In genomic region chr2:128090909-128091690, GRCh38 we compare ENCODE assay signal across 8 cellular contexts. TPM values are rescaled to one million over a fixed set of nuclear protein-coding genes. Genes with fewer than 3 reads are reported as not detected.
A peak's percentile ranks its signal among the peaks of the same experiment; 100 is the strongest.
DNase-seq lines count a peak whose midpoint lies in the region; ATAC-seq, FAIRE-seq and TF ChIP-seq lines count a peak whose summit lies in the region.

A gene with protein sequence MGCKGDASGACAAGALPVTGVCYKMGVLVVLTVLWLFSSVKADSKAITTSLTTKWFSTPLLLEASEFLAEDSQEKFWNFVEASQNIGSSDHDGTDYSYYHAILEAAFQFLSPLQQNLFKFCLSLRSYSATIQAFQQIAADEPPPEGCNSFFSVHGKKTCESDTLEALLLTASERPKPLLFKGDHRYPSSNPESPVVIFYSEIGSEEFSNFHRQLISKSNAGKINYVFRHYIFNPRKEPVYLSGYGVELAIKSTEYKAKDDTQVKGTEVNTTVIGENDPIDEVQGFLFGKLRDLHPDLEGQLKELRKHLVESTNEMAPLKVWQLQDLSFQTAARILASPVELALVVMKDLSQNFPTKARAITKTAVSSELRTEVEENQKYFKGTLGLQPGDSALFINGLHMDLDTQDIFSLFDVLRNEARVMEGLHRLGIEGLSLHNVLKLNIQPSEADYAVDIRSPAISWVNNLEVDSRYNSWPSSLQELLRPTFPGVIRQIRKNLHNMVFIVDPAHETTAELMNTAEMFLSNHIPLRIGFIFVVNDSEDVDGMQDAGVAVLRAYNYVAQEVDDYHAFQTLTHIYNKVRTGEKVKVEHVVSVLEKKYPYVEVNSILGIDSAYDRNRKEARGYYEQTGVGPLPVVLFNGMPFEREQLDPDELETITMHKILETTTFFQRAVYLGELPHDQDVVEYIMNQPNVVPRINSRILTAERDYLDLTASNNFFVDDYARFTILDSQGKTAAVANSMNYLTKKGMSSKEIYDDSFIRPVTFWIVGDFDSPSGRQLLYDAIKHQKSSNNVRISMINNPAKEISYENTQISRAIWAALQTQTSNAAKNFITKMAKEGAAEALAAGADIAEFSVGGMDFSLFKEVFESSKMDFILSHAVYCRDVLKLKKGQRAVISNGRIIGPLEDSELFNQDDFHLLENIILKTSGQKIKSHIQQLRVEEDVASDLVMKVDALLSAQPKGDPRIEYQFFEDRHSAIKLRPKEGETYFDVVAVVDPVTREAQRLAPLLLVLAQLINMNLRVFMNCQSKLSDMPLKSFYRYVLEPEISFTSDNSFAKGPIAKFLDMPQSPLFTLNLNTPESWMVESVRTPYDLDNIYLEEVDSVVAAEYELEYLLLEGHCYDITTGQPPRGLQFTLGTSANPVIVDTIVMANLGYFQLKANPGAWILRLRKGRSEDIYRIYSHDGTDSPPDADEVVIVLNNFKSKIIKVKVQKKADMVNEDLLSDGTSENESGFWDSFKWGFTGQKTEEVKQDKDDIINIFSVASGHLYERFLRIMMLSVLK (N-terminal part only) (plus strand): TSS chr2:128091200. CDS start chr2:128091358, 158 bp downstream.

- peak; percentile 97 for DNase-seq in EL
- peak; percentile 88 for DNase-seq in H54 (ENCODE audit: insufficient read length, low spot score)
- peak; percentile 88 for DNase-seq in activated T-helper 9 cell treated with anti-CD3 and anti-CD28 coated beads, Interleukin-2, amount 50 U/mL, for 16 hours (ENCODE audit: low read depth)
- peak; percentile 99 for DNase-seq in fibroblast of pulmonary artery (ENCODE audit: low read depth)
- DNase-seq in natural killer cell treated with Interleukin-12 subunit alpha and Interleukin-12 subunit beta and Interleukin-15 and Interleukin-18, amount 100 ng/mL, for 72 hours (ENCODE audit: low spot score): peak; percentile 97
- DNase-seq in stimulated activated naive CD8-positive, alpha-beta T cell treated with anti-CD3 and anti-CD28 coated beads, Interleukin-15, Interleukin-2, amounts not matched to agents 100 U/mL and 50 U/mL, for 24 hours: peak; percentile 93

- no peaks in the 10 kb centered on the region for H3K9me2 ChIP-seq in Loucy (replicated peaks; ENCODE audit: low read depth, low read length)

- H3K36me3 ChIP-seq in Loucy (ENCODE audit: insufficient read depth, low read length): no peaks in the 10 kb centered on the region

- H3K4me3 ChIP-seq in Loucy (ENCODE audit: low read length, poor library complexity, severe bottlenecking) (peak within 1 kb of the TSS; percentile 82), fibroblast of pulmonary artery (replicated peaks; ENCODE audit: low read depth, low read length) (peak within 1 kb of the TSS; percentile 86)

- H4K20me1 ChIP-seq in Loucy (ENCODE audit: insufficient read depth, low read length, poor library complexity, severe bottlenecking): peaks cover 23% of the 10 kb centered on the region

- peaks cover 33% of the 10 kb centered on the region for H3K4me1 ChIP-seq in Loucy (ENCODE audit: insufficient read depth, low read length, poor library complexity, severe bottlenecking)

- no peaks in the 10 kb centered on the region for H3K27me3 Mint-ChIP-seq in natural killer cell treated with Interleukin-12 subunit alpha and Interleukin-12 subunit beta and Interleukin-15 and Interleukin-18, amount 100 ng/mL, for 72 hours

- H3K9me3 ChIP-seq in Loucy (ENCODE audit: insufficient read depth, low read depth, low read length): no peaks in the 10 kb centered on the region

- TF ChIP-seq POLR2A in H54 (IDR thresholded peaks at IDR 0.05; ENCODE audit: low read depth, low read length) (peak; percentile 78), Raji (IDR thresholded peaks at IDR 0.05; ENCODE audit: insufficient read depth, low read depth, low read length) (peak; percentile 95)

- H3F3A ChIP-seq in Loucy (ENCODE audit: low read depth): no peaks in the 10 kb centered on the region

- FAIRE-seq in H54 (lab: Jason Lieb, UNC): peak; percentile 84

- H2AFZ ChIP-seq in Loucy (ENCODE audit: low read length): peak within 1 kb of the TSS; percentile 90

- no peaks in the 10 kb centered on the region for H3K27me3 ChIP-seq in Loucy (ENCODE audit: insufficient read depth, low read length, poor library complexity, severe bottlenecking)

- peak within 1 kb of the TSS; percentile 95 for H3K4me3 Mint-ChIP-seq in natural killer cell treated with Interleukin-12 subunit alpha and Interleukin-12 subunit beta and Interleukin-15 and Interleukin-18, amount 100 ng/mL, for 72 hours

- H3K9me3 Mint-ChIP-seq in natural killer cell treated with Interleukin-12 subunit alpha and Interleukin-12 subunit beta and Interleukin-15 and Interleukin-18, amount 100 ng/mL, for 72 hours: no peaks in the 10 kb centered on the region

- TF ChIP-seq CTCF in Loucy (conservative IDR thresholded peaks at IDR 0.05; ENCODE audit: low read length) (no peak), fibroblast of pulmonary artery (IDR thresholded peaks at IDR 0.05; ENCODE audit: low read length, missing control alignments) (no peak)

- peaks cover 10% of the 10 kb centered on the region for H3K36me3 Mint-ChIP-seq in natural killer cell treated with Interleukin-12 subunit alpha and Interleukin-12 subunit beta and Interleukin-15 and Interleukin-18, amount 100 ng/mL, for 72 hours

- H3K79me2 ChIP-seq in Loucy (ENCODE audit: insufficient read depth, low read length): peaks cover 49% of the 10 kb centered on the region

- peaks cover 27 to 35% of the 10 kb centered on the region in 2 donors for H3K4me1 Mint-ChIP-seq in natural killer cell treated with Interleukin-12 subunit alpha and Interleukin-12 subunit beta and Interleukin-15 and Interleukin-18, amount 100 ng/mL, for 72 hours (ENCODE audit: low read depth in 2 of 2)

- H3K9ac ChIP-seq in Loucy (ENCODE audit: low read depth, low read length, poor library complexity, severe bottlenecking): peak within 1 kb of the TSS; percentile 84

- peak; percentile 98 to 99 for ATAC-seq in natural killer cell treated with Interleukin-12 subunit alpha and Interleukin-12 subunit beta and Interleukin-15 and Interleukin-18, amount 100 ng/mL, for 72 hours
- peak; percentile 99 for ATAC-seq in stimulated activated naive CD8-positive, alpha-beta T cell treated with anti-CD3 and anti-CD28 coated beads, Interleukin-15, Interleukin-2, amounts not matched to agents 100 U/mL and 50 U/mL, for 24 hours

- H3K27ac Mint-ChIP-seq in natural killer cell treated with Interleukin-12 subunit alpha and Interleukin-12 subunit beta and Interleukin-15 and Interleukin-18, amount 100 ng/mL, for 72 hours: peak within 1 kb of the TSS; percentile 92 to 97

- H3K4me2 ChIP-seq in Loucy (ENCODE audit: low read depth, low read length, poor library complexity, severe bottlenecking): peak within 1 kb of the TSS; percentile 82

RNA-seq across cellular contexts. Expression of the gene that starts here (rescaled TPM):
- total RNA-seq in natural killer cell treated with Interleukin-12 subunit alpha and Interleukin-12 subunit beta and Interleukin-15 and Interleukin-18, amount 100 ng/mL, for 72 hours: 10 to 100 TPM; 64.8 to 76.5 TPM

Comparison
In these comparisons a context has a peak if more than half of its experiments do, and no peak if none do; other contexts are left out.
1. Peak in every context shown above with its lines: DNase-seq, ATAC-seq and H3K4me3 ChIP-seq.